1 cellular context compared by ENCODE assay signal in genomic region chr1:162212713-162213112, GRCh38.
TF ChIP-seq lines count a peak whose summit lies in the region.

No MANE protein-coding gene starts in this region.

TF ChIP-seq in H1, 55 proteins besides CTCF, POLR2A, EP300 and RAD21:
- TF ChIP-seq KDM5A (IDR thresholded peaks at IDR 0.05; ENCODE audit: low read length): no peak
- no peak for TF ChIP-seq JUN (IDR thresholded peaks at IDR 0.05; ENCODE audit: low read depth, low read length)
- no peak for TF ChIP-seq BCL11A (IDR thresholded peaks at IDR 0.05; ENCODE audit: low read depth in 2 of 2, low read length in 2 of 2)
- TF ChIP-seq RBBP5 (IDR thresholded peaks at IDR 0.05; ENCODE audit: borderline replicate concordance, low read depth, low read length): no peak
